ENCODE assay signal across 8 cellular contexts in the genomic region with DNA sequence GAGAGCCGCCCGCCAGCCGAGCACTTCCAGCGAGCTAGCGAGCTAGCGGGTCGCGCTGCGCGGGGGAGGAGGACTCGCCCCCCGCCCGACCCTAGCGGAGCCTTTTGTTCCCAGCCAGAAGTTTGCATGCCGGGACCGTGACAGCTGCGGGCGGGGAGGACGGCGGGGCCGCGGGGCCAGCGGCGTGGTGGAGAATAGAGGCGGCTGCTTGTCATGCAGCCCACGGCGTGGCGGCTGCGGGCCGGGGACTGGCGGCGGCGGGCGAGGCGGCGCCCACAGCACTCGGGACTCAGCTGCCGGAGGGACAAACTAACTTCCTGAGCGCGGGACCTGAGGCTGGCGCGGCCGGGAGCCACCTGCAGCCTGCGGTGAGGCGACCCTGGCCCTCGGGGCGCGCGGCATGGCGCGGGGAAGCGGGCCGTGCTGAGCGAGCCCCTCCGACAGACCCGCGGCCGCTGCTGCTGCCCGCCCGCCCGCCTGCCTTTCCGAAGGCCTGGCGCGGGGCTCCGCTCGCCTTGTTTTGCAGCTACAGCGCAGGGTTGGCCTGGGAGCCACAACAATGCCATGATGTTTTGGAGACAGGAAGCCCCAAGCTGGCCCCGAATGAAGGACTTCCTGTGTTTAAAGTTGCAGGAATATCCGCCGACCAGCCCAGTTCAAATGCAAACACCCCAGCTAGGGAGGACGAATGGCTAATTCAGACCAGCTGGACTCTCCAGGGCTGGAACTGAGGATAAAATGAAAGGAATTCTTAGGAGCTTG.
A peak's percentile ranks its signal among the peaks of the same experiment; 100 is the strongest.
DNase-seq lines count a peak whose midpoint lies in the region; TF ChIP-seq lines count a peak whose summit lies in the region.

No MANE protein-coding gene starts in this region.

- peaks cover 30% of the 10 kb centered on the region for H3K36me3 Mint-ChIP-seq in HFFc6 (ENCODE audit: low read depth)

- no peaks in the 10 kb centered on the region for H3K9me3 ChIP-seq in NT2/D1 (ENCODE audit: insufficient read depth, low read length)

- peaks cover 3% of the 10 kb centered on the region for H3K4me1 ChIP-seq in NT2/D1 (ENCODE audit: insufficient read depth, insufficient read length)

- DNase-seq in NCI-H2196 (lab: John Stamatoyannopoulos, UW; ENCODE audit: unreplicated experiment) (peak; percentile 22), NCI-H2196 treated with DMSO at 0.1 percent for 48 hours (lab: John Stamatoyannopoulos, UW; ENCODE audit: unreplicated experiment) (no peak), HFFc6 (peak; percentile 60), NT2/D1 (ENCODE audit: low read depth, low spot score) (peak; percentile 86), cardiac fibroblast (ENCODE audit: low read depth in 2 of 2) (peak; percentile 70 to 78), iPS-NIHi7 (ENCODE audit: extremely low spot score) (peak; percentile 46), SKM-1 (lab: John Stamatoyannopoulos, UW; ENCODE audit: unreplicated experiment) (no peak)

- H3K9ac ChIP-seq in NT2/D1 (ENCODE audit: insufficient read length, low read depth) = peak overlapping the region; percentile 82

- H3K36me3 ChIP-seq in NT2/D1 (ENCODE audit: insufficient read depth, insufficient read length, low read length) = peaks cover 39% of the 10 kb centered on the region

- TF ChIP-seq CTCF in HFFc6 (IDR thresholded peaks at IDR 0.05) = no peak
- no peak for TF ChIP-seq CTCF in cardiac fibroblast (IDR thresholded peaks at IDR 0.05; ENCODE audit: low read depth, low read length)

- no peaks in the 10 kb centered on the region for H3K27me3 ChIP-seq in NT2/D1 (ENCODE audit: insufficient read depth, insufficient read length)

- H3K4me3 ChIP-seq in NT2/D1 (ENCODE audit: insufficient read length, low read depth) (peak overlapping the region; percentile 72), cardiac fibroblast (replicated peaks in 1 of 2; ENCODE audit: low read depth in 2 of 2, low read length in 2 of 2) (peak overlapping the region; percentile 61 to 70), skin epidermis (peak overlapping the region; percentile 54 to 76 (median 66))

- peak overlapping the region in 20 of 21 experiments; percentile 17 to 93 (median 84) for H3K27ac ChIP-seq in skin epidermis

- H3K27ac Mint-ChIP-seq in HFFc6 = peak overlapping the region; percentile 87

- H3K4me1 Mint-ChIP-seq in HFFc6 (ENCODE audit: low read depth) = peaks cover 78% of the 10 kb centered on the region

- H3K27me3 Mint-ChIP-seq in HFFc6 (ENCODE audit: insufficient read depth) = peaks cover 2% of the 10 kb centered on the region

- H3K4me3 Mint-ChIP-seq in HFFc6 = peak overlapping the region; percentile 87

- H3K9me3 Mint-ChIP-seq in HFFc6 = no peaks in the 10 kb centered on the region

Comparison
In these comparisons a context has a peak if more than half of its experiments do, and no peak if none do; other contexts are left out.
1. DNase-seq: peak in NCI-H2196 (single experiment), HFFc6 (single experiment), NT2/D1 (single experiment), cardiac fibroblast (2 of 2) and iPS-NIHi7 (single experiment); none in NCI-H2196 treated with DMSO at 0.1 percent for 48 hours (single experiment) and SKM-1 (single experiment).
2. Peak in every context shown above with its lines, with median percentiles within 50 percentile points of each other: H3K4me3 ChIP-seq.